Comparison of ENCODE assay signal across 15 cellular contexts in the genomic region with DNA sequence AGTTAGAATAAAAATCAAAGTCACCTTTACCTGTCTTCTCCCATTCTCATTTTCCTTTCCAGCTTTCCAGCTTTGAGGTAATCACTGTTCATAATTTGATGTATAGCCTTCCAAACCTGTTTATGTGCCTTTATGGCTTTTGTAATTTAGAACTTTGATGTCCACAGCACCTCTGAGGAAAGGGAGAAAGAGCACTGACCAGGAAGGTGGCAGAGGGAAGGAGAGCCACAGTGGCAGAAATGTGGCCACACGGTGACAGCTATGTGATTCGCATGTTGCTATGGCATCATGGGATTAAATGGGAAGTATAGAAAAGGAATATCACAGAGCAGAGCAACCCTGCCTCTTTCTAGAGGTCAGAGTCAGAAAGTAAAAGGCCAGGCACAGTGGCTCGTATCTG. TPM values are rescaled to one million over a fixed set of nuclear protein-coding genes. Genes with fewer than 3 reads are reported as not detected.
A peak's percentile ranks its signal among the peaks of the same experiment; 100 is the strongest.
DNase-seq lines count a peak whose midpoint lies in the region; ATAC-seq and TF ChIP-seq lines count a peak whose summit lies in the region.
"Had no signal": no experiment of that assay in that cellular context is flagged by ENCODE, and none has a peak within 500 bp of the region (broad histone marks: within the 10 kb centered on the region; RNA-seq: fewer than 3 reads in every experiment).

No MANE protein-coding gene starts in this region.

- no peak overlapping the region for H3K4me3 Mint-ChIP-seq in activated CD4-positive, alpha-beta memory T cell treated with anti-CD3 and anti-CD28 coated beads for 36 hours
- no peak overlapping the region for H3K4me3 Mint-ChIP-seq in activated CD4-positive, alpha-beta memory T cell treated with anti-CD3 and anti-CD28 coated beads, Interleukin-2, amount 10 ng/mL, durations not matched to agents 7 days and 5 days
- H3K4me3 Mint-ChIP-seq in CD4-positive, CD25-positive, alpha-beta regulatory T cell: no peak overlapping the region
- H3K4me3 Mint-ChIP-seq in T-cell: no peak overlapping the region
- H3K4me3 Mint-ChIP-seq in chondrocyte (ENCODE audit: unreplicated experiment): no peak overlapping the region

- peaks cover 60% of the 10 kb centered on the region for H3K36me3 Mint-ChIP-seq in activated CD4-positive, alpha-beta memory T cell treated with anti-CD3 and anti-CD28 coated beads for 36 hours
- peaks cover 76% of the 10 kb centered on the region for H3K36me3 Mint-ChIP-seq in activated CD4-positive, alpha-beta memory T cell treated with anti-CD3 and anti-CD28 coated beads, Interleukin-2, amount 10 ng/mL, durations not matched to agents 7 days and 5 days (ENCODE audit: low read depth)
- peaks cover 50% of the 10 kb centered on the region for H3K36me3 Mint-ChIP-seq in CD4-positive, CD25-positive, alpha-beta regulatory T cell
- H3K36me3 Mint-ChIP-seq in T-cell (peaks cover 53% of the 10 kb centered on the region), chondrocyte (ENCODE audit: low read depth) (peaks cover 38% of the 10 kb centered on the region)

- intact Hi-C loops in activated CD4-positive, alpha-beta memory T cell treated with anti-CD3 and anti-CD28 coated beads for 36 hours (cut with micrococcal nuclease): no loop called here

- peaks cover 21% of the 10 kb centered on the region for H3K4me1 Mint-ChIP-seq in activated CD4-positive, alpha-beta memory T cell treated with anti-CD3 and anti-CD28 coated beads for 36 hours (ENCODE audit: low read depth)
- peaks cover 30% of the 10 kb centered on the region for H3K4me1 Mint-ChIP-seq in activated CD4-positive, alpha-beta memory T cell treated with anti-CD3 and anti-CD28 coated beads, Interleukin-2, amount 10 ng/mL, durations not matched to agents 7 days and 5 days
- H3K4me1 Mint-ChIP-seq in CD4-positive, CD25-positive, alpha-beta regulatory T cell: peaks cover 5 to 37% (median 16%) of the 10 kb centered on the region in 4 donors
- H3K4me1 Mint-ChIP-seq in T-cell (peaks cover 35 to 38% (median 38%) of the 10 kb centered on the region in 3 donors), chondrocyte (ENCODE audit: low read depth) (peaks cover 14% of the 10 kb centered on the region)

- in situ Hi-C loops in GM13977 (cut with MboI; ENCODE audit: low pct_unique_long_range_greater_than_20kb, low sequenced_read_pairs, unreplicated experiment): no loop called here

- POLR2A ChIA-PET in activated CD4-positive, alpha-beta memory T cell treated with anti-CD3 and anti-CD28 coated beads for 36 hours (lab: Charles Lee): no interaction called here
- POLR2A ChIA-PET in activated CD4-positive, alpha-beta memory T cell treated with anti-CD3 and anti-CD28 coated beads, Interleukin-2, amount 10 ng/mL, durations not matched to agents 7 days and 5 days (lab: Charles Lee): interaction anchor here (1.8 to 2.6 kb wide), 2 partner anchors 9 to 10 kb away, joined by 7 to 8 read pairs; no protein-coding TSS in a partner anchor
- POLR2A ChIA-PET in T-cell (lab: Charles Lee): no interaction called here

- no peak for TF ChIP-seq CTCF in chondrocyte (IDR thresholded peaks at IDR 0.05)
- no peak for TF ChIP-seq CTCF in GM13977 (IDR thresholded peaks at IDR 0.05; ENCODE audit: extremely low read depth, insufficient read depth, missing control alignments)

- DNase-seq in activated CD4-positive, alpha-beta memory T cell treated with anti-CD3 and anti-CD28 coated beads for 36 hours: no peak
- no peak for DNase-seq in activated CD4-positive, alpha-beta memory T cell treated with anti-CD3 and anti-CD28 coated beads, Interleukin-2, amount 10 ng/mL, durations not matched to agents 7 days and 5 days
- DNase-seq in CD4-positive, CD25-positive, alpha-beta regulatory T cell: no peak
- DNase-seq in T-cell: no peak
- no peak for DNase-seq in chondrocyte (ENCODE audit: low spot score)
- no peak for DNase-seq in HuH-7 (ENCODE audit: low spot score)
- DNase-seq in GM13977 (ENCODE audit: low spot score): no peak
- DNase-seq: C1 segment of cervical spinal cord, DND-41, GDM1, NCI-H1417, NCI-H1930, NCI-H524, SHP77 treated with DMSO at 0.1 percent for 48 hours had no signal

- H3K27me3 Mint-ChIP-seq in activated CD4-positive, alpha-beta memory T cell treated with anti-CD3 and anti-CD28 coated beads for 36 hours: no peaks in the 10 kb centered on the region
- no peaks in the 10 kb centered on the region for H3K27me3 Mint-ChIP-seq in activated CD4-positive, alpha-beta memory T cell treated with anti-CD3 and anti-CD28 coated beads, Interleukin-2, amount 10 ng/mL, durations not matched to agents 7 days and 5 days
- no peaks in the 10 kb centered on the region for H3K27me3 Mint-ChIP-seq in CD4-positive, CD25-positive, alpha-beta regulatory T cell
- no peaks in the 10 kb centered on the region for H3K27me3 Mint-ChIP-seq in T-cell
- no peaks in the 10 kb centered on the region for H3K27me3 Mint-ChIP-seq in chondrocyte (ENCODE audit: low read depth)

- H3K9me3 ChIP-seq in CD4-positive, CD25-positive, alpha-beta regulatory T cell (ENCODE audit: control insufficient read depth in 2 of 2, low read length in 2 of 2): no peaks in the 10 kb centered on the region

- no peak overlapping the region for H3K4me3 ChIP-seq in CD4-positive, CD25-positive, alpha-beta regulatory T cell (ENCODE audit: low read depth, low read length)

- no peak for ATAC-seq in CD4-positive, CD25-positive, alpha-beta regulatory T cell (ENCODE audit: low read depth in 2 of 2)
- ATAC-seq in T-cell (replicated peaks in 1 of 4): no peak
- no peak for ATAC-seq in HG02763 (IDR thresholded peaks at IDR 0.05; ENCODE audit: unreplicated experiment)

- H3K4me1 ChIP-seq in CD4-positive, CD25-positive, alpha-beta regulatory T cell (ENCODE audit: control insufficient read depth, insufficient read depth, low read length, poor library complexity, severe bottlenecking): no peaks in the 10 kb centered on the region

- no peaks in the 10 kb centered on the region for H3K9me3 Mint-ChIP-seq in activated CD4-positive, alpha-beta memory T cell treated with anti-CD3 and anti-CD28 coated beads for 36 hours
- no peaks in the 10 kb centered on the region for H3K9me3 Mint-ChIP-seq in activated CD4-positive, alpha-beta memory T cell treated with anti-CD3 and anti-CD28 coated beads, Interleukin-2, amount 10 ng/mL, durations not matched to agents 7 days and 5 days
- H3K9me3 Mint-ChIP-seq in CD4-positive, CD25-positive, alpha-beta regulatory T cell: no peaks in the 10 kb centered on the region
- no peaks in the 10 kb centered on the region for H3K9me3 Mint-ChIP-seq in T-cell
- no peaks in the 10 kb centered on the region for H3K9me3 Mint-ChIP-seq in chondrocyte (ENCODE audit: low read depth)

- CTCF ChIA-PET in activated CD4-positive, alpha-beta memory T cell treated with anti-CD3 and anti-CD28 coated beads for 36 hours (lab: Charles Lee): interaction anchor here (0.8 to 17.8 kb wide), 4 partner anchors 9 to 117 kb away, joined by 3 to 373 read pairs (median 8); no protein-coding TSS in a partner anchor
- CTCF ChIA-PET in activated CD4-positive, alpha-beta memory T cell treated with anti-CD3 and anti-CD28 coated beads, Interleukin-2, amount 10 ng/mL, durations not matched to agents 7 days and 5 days (lab: Charles Lee): interaction anchor here (1.0 to 1.6 kb wide), 2 partner anchors 50 to 95 kb away, joined by 3 to 4 read pairs; no protein-coding TSS in a partner anchor
- CTCF ChIA-PET in T-cell (lab: Charles Lee): interaction anchor here (0.6 to 0.7 kb wide), 3 partner anchors 8 to 121 kb away, joined by 3 to 6 read pairs (median 3); no protein-coding TSS in a partner anchor

- no peaks in the 10 kb centered on the region for H3K27me3 ChIP-seq in CD4-positive, CD25-positive, alpha-beta regulatory T cell (ENCODE audit: control insufficient read depth, insufficient read depth, low read length)

- H3K27ac Mint-ChIP-seq in activated CD4-positive, alpha-beta memory T cell treated with anti-CD3 and anti-CD28 coated beads for 36 hours: peak overlapping the region; percentile 60
- no peak overlapping the region for H3K27ac Mint-ChIP-seq in activated CD4-positive, alpha-beta memory T cell treated with anti-CD3 and anti-CD28 coated beads, Interleukin-2, amount 10 ng/mL, durations not matched to agents 7 days and 5 days
- peak overlapping the region in 2 of 3 donors; percentile 9 to 39 for H3K27ac Mint-ChIP-seq in CD4-positive, CD25-positive, alpha-beta regulatory T cell
- peak overlapping the region; percentile 72 to 83 for H3K27ac Mint-ChIP-seq in T-cell
- peak overlapping the region; percentile 18 for H3K27ac Mint-ChIP-seq in chondrocyte (ENCODE audit: unreplicated experiment)

- H3K27ac ChIP-seq in CD4-positive, CD25-positive, alpha-beta regulatory T cell (ENCODE audit: insufficient read depth, low read length, poor library complexity, severe bottlenecking): no peak overlapping the region

- H3K36me3 ChIP-seq in CD4-positive, CD25-positive, alpha-beta regulatory T cell (ENCODE audit: control insufficient read depth, insufficient read depth, low read length): peaks cover 62% of the 10 kb centered on the region

RNA-seq across cellular contexts. Expression of gene PLCG1, which starts 51.7 kb away (rescaled TPM):
- 100 to 1,000 TPM; 133 to 139 TPM for total RNA-seq in activated CD4-positive, alpha-beta memory T cell treated with anti-CD3 and anti-CD28 coated beads for 36 hours
- 100 to 1,000 TPM; 267 to 286 TPM for total RNA-seq in activated CD4-positive, alpha-beta memory T cell treated with anti-CD3 and anti-CD28 coated beads, Interleukin-2, amount 10 ng/mL, durations not matched to agents 7 days and 5 days
- total RNA-seq in CD4-positive, CD25-positive, alpha-beta regulatory T cell: 540 TPM
- 10 to 100 TPM; 30.4 to 36.1 (median 33.0) TPM for polyA plus RNA-seq in CD4-positive, CD25-positive, alpha-beta regulatory T cell
- total RNA-seq in T-cell (100 to 1,000 TPM; 390 to 589 (median 444) TPM), chondrocyte (139 to 152 TPM (median 140 TPM) in 3 replicates)

RNA-seq across cellular contexts. Expression of gene TOP1, which starts 57.0 kb away (rescaled TPM):
- 100 to 1,000 TPM; 128 TPM for total RNA-seq in activated CD4-positive, alpha-beta memory T cell treated with anti-CD3 and anti-CD28 coated beads for 36 hours
- total RNA-seq in activated CD4-positive, alpha-beta memory T cell treated with anti-CD3 and anti-CD28 coated beads, Interleukin-2, amount 10 ng/mL, durations not matched to agents 7 days and 5 days: 10 to 100 TPM; 67.5 to 68.0 TPM
- 50.0 TPM for total RNA-seq in CD4-positive, CD25-positive, alpha-beta regulatory T cell
- polyA plus RNA-seq in CD4-positive, CD25-positive, alpha-beta regulatory T cell: 10 to 100 TPM in 1 of 4 donors, 1 to 10 TPM in 3; 9.2 to 11.4 (median 9.6) TPM
- total RNA-seq in T-cell (10 to 100 TPM; 30.2 to 41.2 (median 38.1) TPM), chondrocyte (39.0 to 42.6 TPM (median 39.2 TPM) in 3 replicates)
